In genomic region chr16:21179126-21179982, GRCh38 we compare ENCODE assay signal across 2 cellular contexts.
TF ChIP-seq lines count a peak whose summit lies in the region.

No MANE protein-coding gene starts in this region.

TF ChIP-seq in liver, 16 proteins besides CTCF, POLR2A, EP300 and RAD21 (continued from another document):
- TF ChIP-seq NR2F2 (IDR thresholded peaks at IDR 0.05) = peak; percentile 58
- TF ChIP-seq ZBTB33 (IDR thresholded peaks at IDR 0.05) = no peak

TF ChIP-seq in WTC11, 78 proteins besides CTCF, POLR2A, EP300 and RAD21 (continued from another document):
- TF ChIP-seq E2F4 (CRISPR knock-in tag; IDR thresholded peaks at IDR 0.05; ENCODE audit: borderline replicate concordance, low read depth) (no peak), ZNF219 (CRISPR knock-in tag; IDR thresholded peaks at IDR 0.05; ENCODE audit: borderline replicate concordance) (no peak), CDX4 (CRISPR knock-in tag; IDR thresholded peaks at IDR 0.05; ENCODE audit: borderline replicate concordance) (no peak), FOXK1 (CRISPR knock-in tag; IDR thresholded peaks at IDR 0.05) (no peak), RELA (CRISPR knock-in tag; IDR thresholded peaks at IDR 0.05; ENCODE audit: borderline replicate concordance) (no peak), HMGXB4 (CRISPR knock-in tag; IDR thresholded peaks at IDR 0.05) (no peak), ZNF121 (CRISPR knock-in tag; IDR thresholded peaks at IDR 0.05) (no peak), ATF3 (CRISPR knock-in tag; conservative IDR thresholded peaks at IDR 0.05) (no peak), ZNF263 (CRISPR knock-in tag; IDR thresholded peaks at IDR 0.05; ENCODE audit: low read depth) (no peak), ATF2 (CRISPR knock-in tag; IDR thresholded peaks at IDR 0.05; ENCODE audit: borderline replicate concordance, low read depth) (no peak), NFE2L1 (CRISPR knock-in tag; IDR thresholded peaks at IDR 0.05) (no peak), NFYB (CRISPR knock-in tag; conservative IDR thresholded peaks at IDR 0.05; ENCODE audit: low read depth) (no peak), PREB (CRISPR knock-in tag; IDR thresholded peaks at IDR 0.05; ENCODE audit: borderline replicate concordance) (no peak), RORB (CRISPR knock-in tag; IDR thresholded peaks at IDR 0.05) (no peak), ZNF532 (CRISPR knock-in tag; IDR thresholded peaks at IDR 0.05; ENCODE audit: borderline replicate concordance) (no peak), ZNF232 (CRISPR knock-in tag; IDR thresholded peaks at IDR 0.05) (no peak)
